ENCODE assay signal across 1 cellular context in the genomic region with DNA sequence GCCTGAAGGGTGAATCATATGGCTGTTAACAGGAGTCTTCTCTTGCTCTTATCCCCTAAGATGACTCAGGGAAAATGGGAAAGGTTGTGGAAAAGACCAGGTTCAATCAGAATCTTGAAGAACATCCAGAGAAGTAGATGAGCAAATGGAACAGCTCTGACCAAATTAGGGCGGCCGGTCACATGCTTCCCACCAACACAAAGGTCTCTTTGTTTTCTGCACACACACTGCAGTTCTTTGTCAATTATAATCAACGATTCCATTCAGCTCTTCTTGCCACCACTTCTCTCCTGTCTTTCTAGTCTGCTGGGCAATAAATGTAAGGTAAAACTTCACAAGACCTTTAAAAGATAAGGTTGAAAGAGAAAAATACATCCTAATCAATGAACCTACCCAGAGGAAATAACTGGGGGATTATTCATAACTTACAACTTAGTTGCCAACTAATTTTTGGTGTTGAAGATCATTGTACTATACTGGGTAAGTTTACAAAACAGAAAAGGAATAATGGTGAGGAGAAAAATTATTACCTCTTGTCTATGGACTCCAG.
A peak's percentile ranks its signal among the peaks of the same experiment; 100 is the strongest.
TF ChIP-seq lines count a peak whose summit lies in the region.

No MANE protein-coding gene starts in this region.

TF ChIP-seq in HCT116, 20 proteins besides CTCF, POLR2A, EP300 and RAD21 (continued from another document):
- TF ChIP-seq ZFX (IDR thresholded peaks at IDR 0.05): no peak
- TF ChIP-seq FOSL1 (IDR thresholded peaks at IDR 0.05; ENCODE audit: low read depth): no peak
- TF ChIP-seq EZH2phosphoT487 (IDR thresholded peaks at IDR 0.05; ENCODE audit: borderline replicate concordance): no peak
- no peak for TF ChIP-seq ZBTB33 (IDR thresholded peaks at IDR 0.05; ENCODE audit: extremely low read depth, insufficient replicate concordance, low read length)
- no peak for TF ChIP-seq JUND (IDR thresholded peaks at IDR 0.05)
- no peak for TF ChIP-seq CBX3 (IDR thresholded peaks at IDR 0.05; ENCODE audit: low read depth)
- peak; percentile 15; the same call in 1 of the 2 replicates for TF ChIP-seq SP1 (IDR thresholded peaks at IDR 0.05; ENCODE audit: low read depth)
- TF ChIP-seq, protein P1, sequence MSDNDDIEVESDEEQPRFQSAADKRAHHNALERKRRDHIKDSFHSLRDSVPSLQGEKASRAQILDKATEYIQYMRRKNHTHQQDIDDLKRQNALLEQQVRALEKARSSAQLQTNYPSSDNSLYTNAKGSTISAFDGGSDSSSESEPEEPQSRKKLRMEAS (IDR thresholded peaks at IDR 0.05): no peak
- peak; percentile 92 for TF ChIP-seq SRF (IDR thresholded peaks at IDR 0.05; ENCODE audit: low read depth)
- no peak for TF ChIP-seq ELF1 (IDR thresholded peaks at IDR 0.05; ENCODE audit: borderline replicate concordance, low read depth)
